ENCODE assay signal across 9 cellular contexts in genomic region chr4:40193018-40193571, GRCh38. TPM values are rescaled to one million over a fixed set of nuclear protein-coding genes. Genes with fewer than 3 reads are reported as not detected.
DNase-seq lines count a peak whose midpoint lies in the region; ATAC-seq and TF ChIP-seq lines count a peak whose summit lies in the region.
"Had no signal": no experiment of that assay in that cellular context is flagged by ENCODE, and none has a peak within 500 bp of the region (broad histone marks: within the 10 kb centered on the region; RNA-seq: fewer than 3 reads in every experiment).

No MANE protein-coding gene starts in this region.

- peak overlapping the region; percentile 94 for H3K4me3 Mint-ChIP-seq in CD4-positive, alpha-beta T cell
- peak overlapping the region; percentile 93 for H3K4me3 Mint-ChIP-seq in activated naive CD8-positive, alpha-beta T cell treated with anti-CD3 and anti-CD28 coated beads for 36 hours
- H3K4me3 Mint-ChIP-seq in HFFc6, result no peak overlapping the region

- intact Hi-C loops in CD4-positive, alpha-beta T cell (cut with DNase I, micrococcal nuclease), result loop anchor here (5.0 kb wide), 2 partner anchors 41 to 136 kb away; partner anchors contain the start of gene N4BP2 (in 1 of the 2)
- intact Hi-C loops in sciatic nerve (cut with DNase I), result no loop called here

- H3K27ac Mint-ChIP-seq in CD4-positive, alpha-beta T cell, result peak overlapping the region; percentile 99
- H3K27ac Mint-ChIP-seq in activated naive CD8-positive, alpha-beta T cell treated with anti-CD3 and anti-CD28 coated beads for 36 hours, result peak overlapping the region; percentile 97
- H3K27ac Mint-ChIP-seq in HFFc6, result no peak overlapping the region

- POLR2A ChIA-PET in CD4-positive, alpha-beta T cell (lab: Charles Lee), result interaction anchor here (0.7 to 11.6 kb wide), 12 partner anchors 9 to 137 kb away, joined by 3 to 156 read pairs (median 6); partner anchors contain the start of gene N4BP2

- peak overlapping the region; percentile 99 for H3K27ac ChIP-seq in CD4-positive, alpha-beta T cell (ENCODE audit: low read depth, low read length)
- H3K27ac ChIP-seq: right atrium auricular region had no signal

- TF ChIP-seq CTCF in CD4-positive, alpha-beta T cell (IDR thresholded peaks at IDR 0.05), result no peak
- TF ChIP-seq CTCF in HFFc6 (IDR thresholded peaks at IDR 0.05), result no peak

- no peaks in the 10 kb centered on the region for H3K27me3 ChIP-seq in CD4-positive, alpha-beta T cell (ENCODE audit: control insufficient read depth, insufficient read depth, low read length)
- H3K27me3 ChIP-seq: right atrium auricular region had no signal

- peak; percentile 25 for ATAC-seq in CD4-positive, alpha-beta T cell (ENCODE audit: poor library complexity)
- ATAC-seq in GM19397 (IDR thresholded peaks at IDR 0.05; ENCODE audit: unreplicated experiment) (peak; percentile 29), HG03469 (IDR thresholded peaks at IDR 0.05; ENCODE audit: unreplicated experiment) (peak; percentile 15), sciatic nerve (no peak), HG02840 (IDR thresholded peaks at IDR 0.05; ENCODE audit: low FRiP score, unreplicated experiment) (no peak)

- H3K4me1 Mint-ChIP-seq in CD4-positive, alpha-beta T cell (ENCODE audit: low read depth), result peaks cover 72% of the 10 kb centered on the region
- peaks cover 65% of the 10 kb centered on the region for H3K4me1 Mint-ChIP-seq in activated naive CD8-positive, alpha-beta T cell treated with anti-CD3 and anti-CD28 coated beads for 36 hours
- H3K4me1 Mint-ChIP-seq in HFFc6 (ENCODE audit: low read depth), result peaks cover 8% of the 10 kb centered on the region

- peaks cover 32% of the 10 kb centered on the region for H3K36me3 Mint-ChIP-seq in CD4-positive, alpha-beta T cell (ENCODE audit: low read depth)
- peaks cover 12% of the 10 kb centered on the region for H3K36me3 Mint-ChIP-seq in activated naive CD8-positive, alpha-beta T cell treated with anti-CD3 and anti-CD28 coated beads for 36 hours
- no peaks in the 10 kb centered on the region for H3K36me3 Mint-ChIP-seq in HFFc6 (ENCODE audit: low read depth)

- CTCF ChIA-PET in CD4-positive, alpha-beta T cell (lab: Charles Lee), result interaction anchor here (0.9 to 3.5 kb wide), 2 partner anchors 117 to 133 kb away, joined by 3 to 19 read pairs; no protein-coding TSS in a partner anchor

- H3K9me3 ChIP-seq in CD4-positive, alpha-beta T cell (ENCODE audit: control insufficient read depth, low read length), result no peaks in the 10 kb centered on the region
- H3K9me3 ChIP-seq: right atrium auricular region had no signal

- peak in 5 of 10 experiments; percentile 43 to 51 (median 50) for DNase-seq in CD4-positive, alpha-beta T cell
- peak; percentile 29 for DNase-seq in activated naive CD8-positive, alpha-beta T cell treated with anti-CD3 and anti-CD28 coated beads for 36 hours
- DNase-seq in sciatic nerve (ENCODE audit: low spot score) (no peak), DMS53 (lab: John Stamatoyannopoulos, UW) (no peak), HFFc6 (no peak)

- H3K9me3 Mint-ChIP-seq in CD4-positive, alpha-beta T cell, result no peaks in the 10 kb centered on the region
- H3K9me3 Mint-ChIP-seq in activated naive CD8-positive, alpha-beta T cell treated with anti-CD3 and anti-CD28 coated beads for 36 hours, result no peaks in the 10 kb centered on the region
- H3K9me3 Mint-ChIP-seq in HFFc6, result no peaks in the 10 kb centered on the region

- H3K27me3 Mint-ChIP-seq in CD4-positive, alpha-beta T cell, result peaks cover 5% of the 10 kb centered on the region
- no peaks in the 10 kb centered on the region for H3K27me3 Mint-ChIP-seq in activated naive CD8-positive, alpha-beta T cell treated with anti-CD3 and anti-CD28 coated beads for 36 hours
- peaks cover 23% of the 10 kb centered on the region; the same call in 1 of the 2 replicates for H3K27me3 Mint-ChIP-seq in HFFc6 (ENCODE audit: insufficient read depth)

RNA-seq across cellular contexts. Expression of gene RHOH, which starts 3.7 kb away (rescaled TPM):
- total RNA-seq in CD4-positive, alpha-beta T cell, result 100 to 1,000 TPM; 302 to 317 TPM
- total RNA-seq in activated naive CD8-positive, alpha-beta T cell treated with anti-CD3 and anti-CD28 coated beads for 36 hours, result 100 to 1,000 TPM; 112 to 114 TPM
- total RNA-seq in sciatic nerve, result 2.5 TPM
- total RNA-seq in HFFc6 (2021; fragmentation: NEBNext Ultra II Directional; extraction: Animal tissue kit (Norgen Biotek cat#: 25700)), result not detected

Comparison
In these comparisons a context has a peak if more than half of its experiments do, and no peak if none do; other contexts are left out.
1. ATAC-seq: peak in CD4-positive, alpha-beta T cell (single experiment), GM19397 (single experiment) and HG03469 (single experiment); none in sciatic nerve (single experiment) and HG02840 (single experiment).
2. RNA of gene RHOH, which starts 3.7 kb away (total RNA-seq): 302 to 317 TPM in CD4-positive, alpha-beta T cell and 112 to 114 TPM in activated naive CD8-positive, alpha-beta T cell treated with anti-CD3 and anti-CD28 coated beads for 36 hours; 2.5 TPM in sciatic nerve (single experiment) and not detected in HFFc6; every median in the first group is over 10 times any median in the second.